In genomic region chr10:122139627-122140151, GRCh38 we compare ENCODE assay signal across 11 cellular contexts.
DNase-seq lines count a peak whose midpoint lies in the region; ATAC-seq and TF ChIP-seq lines count a peak whose summit lies in the region.
"Had no signal": no experiment of that assay in that cellular context is flagged by ENCODE, and none has a peak within 500 bp of the region (broad histone marks: within the 10 kb centered on the region; RNA-seq: fewer than 3 reads in every experiment).

No MANE protein-coding gene starts in this region.

- H3K27me3 Mint-ChIP-seq in natural killer cell (ENCODE audit: low read depth in 2 of 2), result peaks cover 0 to 13% of the 10 kb centered on the region in 2 donors
- peaks cover 14% of the 10 kb centered on the region for H3K27me3 Mint-ChIP-seq in CD4-positive, alpha-beta T cell
- H3K27me3 Mint-ChIP-seq in T-helper 17 cell, result peaks cover 22% of the 10 kb centered on the region

- H3K9me3 ChIP-seq in psoas muscle, result no peaks in the 10 kb centered on the region
- H3K9me3 ChIP-seq in CD4-positive, alpha-beta T cell (ENCODE audit: control insufficient read depth, low read length), result no peaks in the 10 kb centered on the region
- no peaks in the 10 kb centered on the region for H3K9me3 ChIP-seq in Peyer's patch
- no peaks in the 10 kb centered on the region for H3K9me3 ChIP-seq in T-helper 17 cell (ENCODE audit: control insufficient read depth, low read length, poor library complexity, severe bottlenecking)

- peaks cover 0 to 4% of the 10 kb centered on the region in 2 donors for H3K4me1 Mint-ChIP-seq in natural killer cell
- H3K4me1 Mint-ChIP-seq in CD4-positive, alpha-beta T cell (ENCODE audit: low read depth), result no peaks in the 10 kb centered on the region
- no peaks in the 10 kb centered on the region for H3K4me1 Mint-ChIP-seq in T-helper 17 cell
- H3K4me1 Mint-ChIP-seq: B cell had no signal

- H3K27me3 ChIP-seq in psoas muscle (ENCODE audit: insufficient read depth in 3 of 3, low read length in 2 of 3) (no peaks in the 10 kb centered on the region), Peyer's patch (no peaks in the 10 kb centered on the region)
- no peaks in the 10 kb centered on the region for H3K27me3 ChIP-seq in CD4-positive, alpha-beta T cell (ENCODE audit: control insufficient read depth, insufficient read depth, low read length)

- peak; percentile 43 for DNase-seq in DMS 273 treated with DMSO at 0.1 percent for 48 hours (lab: John Stamatoyannopoulos, UW)
- DNase-seq in SK-N-DZ (ENCODE audit: low spot score), result peak; percentile 99
- DNase-seq in left cardiac atrium, result peak; percentile 67
- DNase-seq in psoas muscle, result peak in 1 of 2 donors; percentile 65
- no peak for DNase-seq in natural killer cell
- DNase-seq in CD4-positive, alpha-beta T cell, result no peak
- DNase-seq in Peyer's patch, result no peak
- no peak for DNase-seq in T-helper 17 cell
- DNase-seq: GDM1 had no signal

- H3K4me1 ChIP-seq in psoas muscle (peaks cover 55% of the 10 kb centered on the region), Peyer's patch (peaks cover 0 to 29% (median 0%) of the 10 kb centered on the region in 4 donors)

- TF ChIP-seq POLR2A in Peyer's patch (IDR thresholded peaks at IDR 0.05), result no peak

- no peak for TF ChIP-seq CTCF in psoas muscle (IDR thresholded peaks at IDR 0.05)
- no peak for TF ChIP-seq CTCF in natural killer cell (IDR thresholded peaks at IDR 0.05)
- no peak for TF ChIP-seq CTCF in CD4-positive, alpha-beta T cell (IDR thresholded peaks at IDR 0.05)
- no peak for TF ChIP-seq CTCF in Peyer's patch (IDR thresholded peaks at IDR 0.05)

- peaks cover 3 to 59% of the 10 kb centered on the region in 2 donors for H3K36me3 ChIP-seq in psoas muscle (ENCODE audit: insufficient read depth in 1 of 2, low read depth in 1 of 2)
- H3K36me3 ChIP-seq in Peyer's patch, result peaks cover 0 to 30% (median 0%) of the 10 kb centered on the region in 3 donors

- H3K36me3 Mint-ChIP-seq in natural killer cell, result no peaks in the 10 kb centered on the region
- no peaks in the 10 kb centered on the region for H3K36me3 Mint-ChIP-seq in CD4-positive, alpha-beta T cell (ENCODE audit: low read depth)
- H3K36me3 Mint-ChIP-seq in T-helper 17 cell (ENCODE audit: low read depth), result no peaks in the 10 kb centered on the region
- H3K36me3 Mint-ChIP-seq: natural killer cell treated with Interleukin-12 subunit alpha and Interleukin-12 subunit beta and Interleukin-15 and Interleukin-18, amount 100 ng/mL, for 72 hours had no signal

- no peaks in the 10 kb centered on the region for H3K9me3 Mint-ChIP-seq in natural killer cell
- no peaks in the 10 kb centered on the region for H3K9me3 Mint-ChIP-seq in CD4-positive, alpha-beta T cell
- H3K9me3 Mint-ChIP-seq: natural killer cell treated with Interleukin-12 subunit alpha and Interleukin-12 subunit beta and Interleukin-15 and Interleukin-18, amount 100 ng/mL, for 72 hours had no signal

- intact Hi-C loops in left cardiac atrium (cut with DNase I), result loop anchor here in 1 of 2 donors (10.0 kb wide), 1 partner anchor 95 kb away; no protein-coding TSS in a partner anchor
- intact Hi-C loops in psoas muscle (cut with DNase I), result loop anchor here in 1 of 2 donors (2.0 to 5.0 kb wide), 2 partner anchors 77 to 93 kb away; no protein-coding TSS in a partner anchor
- intact Hi-C loops in natural killer cell (cut with micrococcal nuclease), result no loop called here
- intact Hi-C loops in CD4-positive, alpha-beta T cell (cut with DNase I, micrococcal nuclease), result loop anchor here in 1 of 2 experiments (10.0 kb wide), 1 partner anchor 565 kb away; no protein-coding TSS in a partner anchor

- POLR2A ChIA-PET in CD4-positive, alpha-beta T cell (lab: Charles Lee), result no interaction called here

- no peak overlapping the region for H3K27ac Mint-ChIP-seq in natural killer cell
- H3K27ac Mint-ChIP-seq in CD4-positive, alpha-beta T cell, result no peak overlapping the region
- H3K27ac Mint-ChIP-seq in T-helper 17 cell, result no peak overlapping the region
- H3K27ac Mint-ChIP-seq: B cell; natural killer cell treated with Interleukin-12 subunit alpha and Interleukin-12 subunit beta and Interleukin-15 and Interleukin-18, amount 100 ng/mL, for 72 hours had no signal

- WGBS in psoas muscle, 3 donors, result 33 to 47% (median 33%) methylated on average over 10 of the region's 10 CpGs

- ATAC-seq in left cardiac atrium (peak; percentile 55 to 60), psoas muscle (peak in 2 of 4 donors; percentile 12 to 19), natural killer cell (no peak), T-helper 17 cell (no peak)
- no peak for ATAC-seq in CD4-positive, alpha-beta T cell (ENCODE audit: poor library complexity)

- H3K27ac ChIP-seq in psoas muscle (peak overlapping the region; percentile 90), Peyer's patch (peak overlapping the region in 1 of 4 donors; percentile 71)
- H3K27ac ChIP-seq in CD4-positive, alpha-beta T cell (ENCODE audit: low read depth, low read length), result no peak overlapping the region

- no peak overlapping the region for H3K4me3 ChIP-seq in psoas muscle
- no peak overlapping the region for H3K4me3 ChIP-seq in Peyer's patch

- CTCF ChIA-PET in CD4-positive, alpha-beta T cell (lab: Charles Lee), result no interaction called here

- no peak overlapping the region for H3K4me3 Mint-ChIP-seq in natural killer cell
- no peak overlapping the region for H3K4me3 Mint-ChIP-seq in CD4-positive, alpha-beta T cell
- H3K4me3 Mint-ChIP-seq in T-helper 17 cell, result no peak overlapping the region
- H3K4me3 Mint-ChIP-seq: B cell; natural killer cell treated with Interleukin-12 subunit alpha and Interleukin-12 subunit beta and Interleukin-15 and Interleukin-18, amount 100 ng/mL, for 72 hours had no signal

Comparison
In these comparisons a context has a peak if more than half of its experiments do, and no peak if none do; other contexts are left out.
1. DNase-seq: peak in DMS 273 treated with DMSO at 0.1 percent for 48 hours (single experiment), SK-N-DZ (single experiment) and left cardiac atrium (single experiment); none in natural killer cell (single experiment), CD4-positive, alpha-beta T cell (0 of 10), Peyer's patch (0 of 3) and T-helper 17 cell (0 of 3).
2. ATAC-seq: peak in left cardiac atrium (2 of 2); none in natural killer cell (0 of 3), CD4-positive, alpha-beta T cell (single experiment) and T-helper 17 cell (single experiment).